ENCODE assay signal across 12 cellular contexts in the genomic region with DNA sequence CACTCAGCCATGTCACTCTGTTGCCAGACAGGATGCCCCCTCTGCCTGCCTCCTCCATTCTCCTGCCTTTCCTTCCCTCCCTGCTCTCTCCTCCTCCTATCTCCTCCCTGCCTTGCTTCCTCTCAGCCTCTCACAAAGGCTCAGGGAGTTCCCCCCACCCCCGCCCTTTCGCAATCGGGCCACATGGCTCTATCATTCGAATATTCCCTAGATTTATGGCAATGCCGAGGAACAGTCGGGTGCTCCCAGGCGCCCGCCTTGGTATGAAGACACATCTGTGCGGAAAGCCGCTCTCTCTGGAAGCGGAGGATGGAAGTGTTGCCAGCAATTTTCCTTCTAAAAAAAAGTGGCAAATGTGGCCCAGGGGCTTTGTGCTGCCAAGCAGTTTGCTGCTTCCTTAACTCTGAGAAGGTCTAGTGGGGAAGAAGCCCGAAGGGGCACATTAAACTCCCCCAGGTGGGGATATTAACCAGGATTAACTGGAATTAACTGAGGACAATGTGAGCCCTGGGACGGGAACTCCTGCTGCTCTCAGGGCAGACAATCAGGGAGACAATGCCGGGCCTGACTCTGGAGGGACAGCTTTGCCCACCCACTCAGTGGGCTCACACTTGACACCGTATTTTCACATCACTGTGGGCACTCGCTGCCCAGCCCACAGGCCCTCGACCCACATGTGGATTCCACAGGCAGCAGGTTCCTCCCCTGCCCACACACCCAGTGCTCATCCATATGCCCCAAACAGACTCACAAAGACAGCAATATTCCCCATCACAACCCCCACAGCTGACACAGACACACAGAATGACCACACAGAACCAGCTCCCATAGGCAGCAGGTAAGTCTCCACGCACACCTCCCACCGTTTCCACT.
A peak's percentile ranks its signal among the peaks of the same experiment; 100 is the strongest.
DNase-seq lines count a peak whose midpoint lies in the region; ATAC-seq, FAIRE-seq and TF ChIP-seq lines count a peak whose summit lies in the region.
"Had no signal": no experiment of that assay in that cellular context is flagged by ENCODE, and none has a peak within 500 bp of the region (broad histone marks: within the 10 kb centered on the region; RNA-seq: fewer than 3 reads in every experiment).

No MANE protein-coding gene starts in this region.

- H3K4me2 ChIP-seq in GM23248 (ENCODE audit: unreplicated experiment) (peak overlapping the region; percentile 62), GM12878 (ENCODE audit: control insufficient read depth, insufficient read depth) (no peak overlapping the region), mesendoderm (ENCODE audit: low read length) (no peak overlapping the region)

- H3K23ac ChIP-seq in mesendoderm (ENCODE audit: low read length), result peak overlapping the region; percentile 9

- peak overlapping the region; percentile 57 for H2BK5ac ChIP-seq in mesendoderm (ENCODE audit: low read length)

- SMC1A ChIA-PET in GM12878 (lab: Charles Lee; ENCODE audit: uncharacterized antibody, unreplicated experiment), result interaction anchor here (0.5 to 5.9 kb wide), 4 partner anchors 13 to 111 kb away, joined by 4 to 81 read pairs (median 18); no protein-coding TSS in a partner anchor

- no peak for TF ChIP-seq RAD21 in GM12878 (IDR thresholded peaks at IDR 0.05; ENCODE audit: insufficient read depth, low read depth, low read length)

- peak overlapping the region; percentile 19 for H3K18ac ChIP-seq in mesendoderm (ENCODE audit: low read length)

- H3K27ac ChIP-seq in GM23248 (peak overlapping the region; percentile 56), GM12878 (ENCODE audit: control insufficient read depth, insufficient read depth) (no peak overlapping the region), mesendoderm (ENCODE audit: low read depth, low read length) (no peak overlapping the region), ascending aorta (no peak overlapping the region)

- H3K9me3 ChIP-seq in GM23248 (ENCODE audit: low read depth), result no peaks in the 10 kb centered on the region
- H3K9me3 ChIP-seq in GM12878 (replicated peaks; ENCODE audit: control insufficient read depth, insufficient read depth, low read length), result no peaks in the 10 kb centered on the region
- no peaks in the 10 kb centered on the region for H3K9me3 ChIP-seq in ascending aorta
- H3K9me3 ChIP-seq: esophagus squamous epithelium had no signal

- no peak for ATAC-seq in GM12878
- no peak for ATAC-seq in HG03378 (IDR thresholded peaks at IDR 0.05; ENCODE audit: unreplicated experiment)
- ATAC-seq: T-cell had no signal

- H3K4me3 ChIP-seq in GM23248 (no peak overlapping the region), GM12878 (no peak overlapping the region), mesendoderm (ENCODE audit: low read length) (no peak overlapping the region), ascending aorta (no peak overlapping the region)
- H3K4me3 ChIP-seq: esophagus squamous epithelium had no signal

- no peak overlapping the region for H4K5ac ChIP-seq in mesendoderm (ENCODE audit: low read length)

- H3F3A ChIP-seq in GM23248 (ENCODE audit: insufficient read depth), result peaks cover 14% of the 10 kb centered on the region; the same call in 1 of the 2 replicates

- peak overlapping the region; percentile 74 for H2AFZ ChIP-seq in GM23248
- H2AFZ ChIP-seq in GM12878 (ENCODE audit: control insufficient read depth, low read depth, low read length), result no peak overlapping the region

- H3K36me3 ChIP-seq in GM23248 (ENCODE audit: low read depth) (no peaks in the 10 kb centered on the region), GM12878 (ENCODE audit: control insufficient read depth in 2 of 2, insufficient read depth in 2 of 2, low read length in 1 of 2) (no peaks in the 10 kb centered on the region), mesendoderm (ENCODE audit: control insufficient read depth, insufficient read depth, low read length) (no peaks in the 10 kb centered on the region), ascending aorta (no peaks in the 10 kb centered on the region)
- H3K36me3 ChIP-seq: esophagus squamous epithelium had no signal

- no peak for TF ChIP-seq CTCF in GM12878 (IDR thresholded peaks at IDR 0.05 in 2 of 3, conservative IDR thresholded peaks at IDR 0.05 in 1 of 3; ENCODE audit: control insufficient read depth in 2 of 3, extremely low read depth in 1 of 3, insufficient read depth in 1 of 3, low read depth in 3 of 3, low read length in 3 of 3)
- TF ChIP-seq CTCF in ascending aorta (IDR thresholded peaks at IDR 0.05), result no peak

- H2BK120ac ChIP-seq in mesendoderm (ENCODE audit: low read depth, low read length), result no peak overlapping the region

- H3K79me2 ChIP-seq in GM23248 (ENCODE audit: insufficient read depth) (no peaks in the 10 kb centered on the region), GM12878 (ENCODE audit: control insufficient read depth, insufficient read depth, low read length) (no peaks in the 10 kb centered on the region), mesendoderm (ENCODE audit: control insufficient read depth, insufficient read depth, low read length) (no peaks in the 10 kb centered on the region)

- H3K4ac ChIP-seq in mesendoderm (ENCODE audit: low read depth, low read length), result no peak overlapping the region

- no peaks in the 10 kb centered on the region for H3K79me1 ChIP-seq in mesendoderm (ENCODE audit: low read length)

- no peaks in the 10 kb centered on the region for H4K20me1 ChIP-seq in GM23248 (ENCODE audit: insufficient read depth)
- H4K20me1 ChIP-seq in GM12878 (ENCODE audit: control insufficient read depth, insufficient read depth), result no peaks in the 10 kb centered on the region

- peak overlapping the region; percentile 74 for H3K56ac ChIP-seq in mesendoderm (ENCODE audit: low read length)

- intact Hi-C loops in GM12878 (cut with micrococcal nuclease; ENCODE audit: unreplicated experiment), result no loop called here
- intact Hi-C loops in ascending aorta (cut with DNase I), result no loop called here

- CTCF ChIA-PET in GM12878 (lab: Yijun Ruan, JAX), result interaction anchor here (1.3 kb wide), 1 partner anchor 9 kb away, joined by 4 read pairs; no protein-coding TSS in a partner anchor

- H3K27me3 ChIP-seq in GM23248 (replicated peaks; ENCODE audit: insufficient read depth) (no peaks in the 10 kb centered on the region), GM12878 (replicated peaks in 1 of 2; ENCODE audit: control insufficient read depth in 2 of 2, insufficient read depth in 2 of 2, low read length in 1 of 2) (no peaks in the 10 kb centered on the region), mesendoderm (ENCODE audit: insufficient read depth, low read length, poor library complexity) (no peaks in the 10 kb centered on the region), ascending aorta (no peaks in the 10 kb centered on the region)
- H3K27me3 ChIP-seq: esophagus squamous epithelium had no signal

- H2AK5ac ChIP-seq in mesendoderm (ENCODE audit: low read length), result peak overlapping the region; percentile 54

- BruUV-seq in GM12878 (replicated peaks; lab: Mats Ljungman, UMichigan), result no TSS peak

- no peaks in the 10 kb centered on the region for H3K9me2 ChIP-seq in GM23248 (ENCODE audit: insufficient read depth)

- RAD21 ChIA-PET in GM12878 (lab: Charles Lee; ENCODE audit: unreplicated experiment), result interaction anchor here (1.4 kb wide), 1 partner anchor 21 kb away, joined by 6 read pairs; no protein-coding TSS in a partner anchor

- H4K8ac ChIP-seq in mesendoderm (ENCODE audit: low read depth, low read length), result no peak overlapping the region

- FAIRE-seq in GM12878 (lab: Jason Lieb, UNC), result no peak

- peak overlapping the region; percentile 67 for H3K9ac ChIP-seq in GM23248
- no peak overlapping the region for H3K9ac ChIP-seq in GM12878 (ENCODE audit: control insufficient read depth, insufficient read depth, low read length)
- no peak overlapping the region for H3K9ac ChIP-seq in mesendoderm (ENCODE audit: low read length)

- no peak for TF ChIP-seq POLR2A in GM12878 (IDR thresholded peaks at IDR 0.05; ENCODE audit: low read depth, low read length)

- no peak overlapping the region for H2BK15ac ChIP-seq in mesendoderm (replicated peaks; ENCODE audit: low read depth)

- no peak for TF ChIP-seq EP300 in GM12878 (IDR thresholded peaks at IDR 0.05; ENCODE audit: borderline replicate concordance in 1 of 2, control insufficient read depth in 1 of 2, low read depth in 2 of 2, low read length in 2 of 2)

- H3K4me1 ChIP-seq in GM23248 (ENCODE audit: insufficient read depth), result peaks cover 26% of the 10 kb centered on the region
- peaks cover 31% of the 10 kb centered on the region for H3K4me1 ChIP-seq in GM12878 (ENCODE audit: control insufficient read depth, insufficient read depth, low read length)
- peaks cover 28% of the 10 kb centered on the region for H3K4me1 ChIP-seq in mesendoderm (ENCODE audit: control insufficient read depth, low read depth, low read length)
- no peaks in the 10 kb centered on the region for H3K4me1 ChIP-seq in ascending aorta

- DNase-seq in A172 (ENCODE audit: low spot score), result peak; percentile 57
- DNase-seq in GM23248, result peak; percentile 86
- no peak for DNase-seq in GM12878 (ENCODE audit: low read depth, low spot score)
- peak; percentile 57 for DNase-seq in mesendoderm
- no peak for DNase-seq in NCI-H1105 treated with DMSO at 0.1 percent for 48 hours (lab: John Stamatoyannopoulos, UW)
- no peak for DNase-seq in SKM-1 (lab: John Stamatoyannopoulos, UW; ENCODE audit: unreplicated experiment)
- DNase-seq in ascending aorta (ENCODE audit: low spot score in 2 of 2), result no peak
- DNase-seq: activated naive CD4-positive, alpha-beta T cell; esophagus squamous epithelium; NCI-H1930; T-cell had no signal

- POLR2A ChIA-PET in GM12878 (lab: Charles Lee), result interaction anchor here (0.9 to 2.5 kb wide), 4 partner anchors 15 to 106 kb away, joined by 3 to 9 read pairs (median 4); no protein-coding TSS in a partner anchor

- 26 to 31% methylated on average over 19 of the region's 19 CpGs for WGBS in GM23248 (ENCODE audit: low coverage in 1 of 2, low lambda C conversion rate in 2 of 2, missing lambda C conversion rate in 2 of 2), 2 experiments
- 68% methylated on average over 19 of the region's 19 CpGs for WGBS in GM12878 (ENCODE audit: insufficient coverage, insufficient replicate concordance, low lambda C conversion rate, missing lambda C conversion rate)
- no CpG with 5 or more reads among the region's 19 CpGs for WGBS in mesendoderm (ENCODE audit: extremely low coverage, insufficient coverage, low lambda C conversion rate)

- in situ Hi-C loops in GM23248 (cut with MboI), result no loop called here
- in situ Hi-C loops in GM12878 (cut with MboI), result no loop called here

Comparison
In these comparisons a context has a peak if more than half of its experiments do, and no peak if none do; other contexts are left out.
1. DNase-seq: peak in A172 (single experiment), GM23248 (single experiment) and mesendoderm (single experiment); none in GM12878 (single experiment), NCI-H1105 treated with DMSO at 0.1 percent for 48 hours (single experiment), SKM-1 (single experiment) and ascending aorta (0 of 2).